ENCODE assay signal across 15 cellular contexts in genomic region chr1:179029293-179029692, GRCh38. TPM values are rescaled to one million over a fixed set of nuclear protein-coding genes. Genes with fewer than 3 reads are reported as not detected.
A peak's percentile ranks its signal among the peaks of the same experiment; 100 is the strongest.
DNase-seq lines count a peak whose midpoint lies in the region; ATAC-seq and TF ChIP-seq lines count a peak whose summit lies in the region.
"Had no signal": no experiment of that assay in that cellular context is flagged by ENCODE, and none has a peak within 500 bp of the region (broad histone marks: within the 10 kb centered on the region; RNA-seq: fewer than 3 reads in every experiment).

No MANE protein-coding gene starts in this region.

- no peak overlapping the region for H3K4me3 Mint-ChIP-seq in T-cell
- no peak overlapping the region for H3K4me3 Mint-ChIP-seq in mesothelial cell of epicardium

- H3K9me3 Mint-ChIP-seq in T-cell (no peaks in the 10 kb centered on the region), mesothelial cell of epicardium (no peaks in the 10 kb centered on the region)

- no peak for ATAC-seq in T-cell (replicated peaks in 1 of 4)
- ATAC-seq: HCT116 had no signal

- POLR2A ChIA-PET in T-cell (lab: Charles Lee), result interaction anchor here in 1 of 2 donors (0.6 kb wide), 1 partner anchor 590 kb away, joined by 3 read pairs; no protein-coding TSS in a partner anchor

- H3K36me3 Mint-ChIP-seq in T-cell (no peaks in the 10 kb centered on the region), mesothelial cell of epicardium (no peaks in the 10 kb centered on the region)

- H3K27me3 Mint-ChIP-seq in T-cell (no peaks in the 10 kb centered on the region), mesothelial cell of epicardium (ENCODE audit: low read depth) (no peaks in the 10 kb centered on the region)

- no peak overlapping the region for H3K4me3 ChIP-seq in GM12865 (ENCODE audit: low read depth, low read length)
- H3K4me3 ChIP-seq: suprapubic skin had no signal

- H3K27ac Mint-ChIP-seq in T-cell, result peak overlapping the region; percentile 48 to 62
- peak overlapping the region; percentile 7 for H3K27ac Mint-ChIP-seq in mesothelial cell of epicardium

- peak; percentile 25 for DNase-seq in NCI-H82 (lab: John Stamatoyannopoulos, UW)
- DNase-seq in NCI-H82 treated with DMSO at 0.1 percent for 48 hours (lab: John Stamatoyannopoulos, UW; ENCODE audit: unreplicated experiment), result no peak
- DNase-seq in GM12865 (ENCODE audit: low read depth), result peak; percentile 26
- no peak for DNase-seq in T-cell
- no peak for DNase-seq in mesothelial cell of epicardium (ENCODE audit: low spot score in 2 of 2, unreplicated experiment in 2 of 2)
- no peak for DNase-seq in DMS79 treated with DMSO at 0.1 percent for 48 hours (lab: John Stamatoyannopoulos, UW)
- DNase-seq in DMS53 (lab: John Stamatoyannopoulos, UW), result no peak
- no peak for DNase-seq in cerebellum (ENCODE audit: low spot score)
- DNase-seq: activated CD4-positive, alpha-beta T cell treated with anti-CD3 and anti-CD28 coated beads for 1 hour; activated effector memory CD4-positive, alpha-beta T cell treated with anti-CD3 and anti-CD28 coated beads, Interleukin-2, amount 50 U/mL, for 16 hours; brain microvascular endothelial cell; COR-L47; foreskin fibroblast had no signal

- TF ChIP-seq CTCF in GM12865 (IDR thresholded peaks at IDR 0.05; ENCODE audit: insufficient read depth, low read depth, low read length, missing control alignments), result no peak
- TF ChIP-seq CTCF in mesothelial cell of epicardium (IDR thresholded peaks at IDR 0.05; ENCODE audit: unreplicated experiment), result no peak

- CTCF ChIA-PET in T-cell (lab: Charles Lee), result interaction anchor here in 1 of 2 donors (0.5 kb wide), 2 partner anchors 53 to 135 kb away, joined by 3 to 6 read pairs; no protein-coding TSS in a partner anchor

- H3K4me1 Mint-ChIP-seq in T-cell (peaks cover 78 to 91% (median 80%) of the 10 kb centered on the region in 3 donors), mesothelial cell of epicardium (peaks cover 45% of the 10 kb centered on the region)

RNA-seq across cellular contexts. Expression of gene FAM20B, which starts 3.6 kb away (rescaled TPM):
- total RNA-seq in T-cell (10 to 100 TPM; 17.2 to 26.6 (median 25.5) TPM), mesothelial cell of epicardium (49.5 to 56.8 TPM (median 52.2 TPM) in 3 replicates), cerebellum (34.8 TPM)

RNA-seq across cellular contexts. Expression of gene TOR3A, which starts 52.6 kb away (rescaled TPM):
- total RNA-seq in T-cell (10 to 100 TPM; 19.1 to 30.6 (median 23.7) TPM), mesothelial cell of epicardium (16.5 to 18.3 TPM (median 17.3 TPM) in 3 replicates), cerebellum (13.2 TPM)

Comparison
In these comparisons a context has a peak if more than half of its experiments do, and no peak if none do; other contexts are left out.
1. DNase-seq: peak in NCI-H82 (single experiment) and GM12865 (single experiment); none in NCI-H82 treated with DMSO at 0.1 percent for 48 hours (single experiment), T-cell (0 of 34), mesothelial cell of epicardium (0 of 2), DMS79 treated with DMSO at 0.1 percent for 48 hours (single experiment), DMS53 (single experiment) and cerebellum (single experiment).